Comparison of ENCODE assay signal across 20 cellular contexts in genomic region chr22:26515938-26516337, GRCh38.
"Had no signal": no experiment of that assay in that cellular context is flagged by ENCODE, and none has a peak within 500 bp of the region (broad histone marks: within the 10 kb centered on the region; RNA-seq: fewer than 3 reads in every experiment).

No MANE protein-coding gene starts in this region.

- H3K9ac ChIP-seq: parathyroid adenoma had no signal

- H3K27ac Mint-ChIP-seq: dendritic cell treated with granulocyte-macrophage colony-stimulating factor and Interleukin-4, amounts not matched to agents 40 ng/mL and 50 ng/mL, for 4 days; endodermal cell; stimulated activated naive B cell treated with anti-CD40 and anti-IgM and Interleukin-4, amounts not matched to agents 10 μg/mL and 1 μg/mL and 100 μg/mL, for 72 hours; stimulated activated naive CD8-positive, alpha-beta T cell treated with anti-CD3 and anti-CD28 coated beads, Interleukin-15, amount 100 ng/mL, for 72 hours had no signal

- H3K4me3 Mint-ChIP-seq: dendritic cell treated with granulocyte-macrophage colony-stimulating factor and Interleukin-4, amounts not matched to agents 40 ng/mL and 50 ng/mL, for 4 days; endodermal cell; stimulated activated naive B cell treated with anti-CD40 and anti-IgM and Interleukin-4, amounts not matched to agents 10 μg/mL and 1 μg/mL and 100 μg/mL, for 72 hours; stimulated activated naive CD8-positive, alpha-beta T cell treated with anti-CD3 and anti-CD28 coated beads, Interleukin-15, amount 100 ng/mL, for 72 hours had no signal

- H3K4me3 ChIP-seq: heart left ventricle, mucosa of descending colon, prostate gland, right lobe of liver, spleen had no signal

- H3K9me3 ChIP-seq: heart left ventricle, mucosa of descending colon, prostate gland, right lobe of liver, spleen had no signal

- DNase-seq: endodermal cell; erythroblast; foreskin keratinocyte; heart left ventricle; kidney glomerular epithelial cell; mammary epithelial cell; mucosa of descending colon; naive thymus-derived CD8-positive, alpha-beta T cell; retina; right lobe of liver; spleen; stimulated activated CD4-positive, alpha-beta T cell treated with anti-CD3 and anti-CD28 coated beads, Interleukin-15, amount 100 ng/mL, for 24 hours; stimulated activated CD4-positive, alpha-beta T cell treated with anti-CD3 and anti-CD28 coated beads, Interleukin-1b, Interleukin-23, amount 100 ng/mL, for 48 hours; stimulated activated CD4-positive, alpha-beta T cell treated with anti-CD3 and anti-CD28 coated beads, Interleukin-4, amount 100 ng/mL, for 4 hours; stimulated activated naive B cell treated with anti-CD40 and anti-IgM and Interleukin-4, amounts not matched to agents 10 μg/mL and 1 μg/mL and 100 μg/mL, for 72 hours; trophoblast cell had no signal

- H3K9me3 Mint-ChIP-seq: dendritic cell treated with granulocyte-macrophage colony-stimulating factor and Interleukin-4, amounts not matched to agents 40 ng/mL and 50 ng/mL, for 4 days; endodermal cell; naive thymus-derived CD8-positive, alpha-beta T cell; stimulated activated naive B cell treated with anti-CD40 and anti-IgM and Interleukin-4, amounts not matched to agents 10 μg/mL and 1 μg/mL and 100 μg/mL, for 72 hours; stimulated activated naive CD8-positive, alpha-beta T cell treated with anti-CD3 and anti-CD28 coated beads, Interleukin-15, amount 100 ng/mL, for 72 hours had no signal

- H3K27me3 ChIP-seq: foreskin keratinocyte, heart left ventricle, right lobe of liver, spleen had no signal

- H3K27ac ChIP-seq: foreskin keratinocyte, heart left ventricle, parathyroid adenoma, prostate gland, spleen had no signal

- H3K27me3 Mint-ChIP-seq: dendritic cell treated with granulocyte-macrophage colony-stimulating factor and Interleukin-4, amounts not matched to agents 40 ng/mL and 50 ng/mL, for 4 days; naive thymus-derived CD8-positive, alpha-beta T cell; stimulated activated naive B cell treated with anti-CD40 and anti-IgM and Interleukin-4, amounts not matched to agents 10 μg/mL and 1 μg/mL and 100 μg/mL, for 72 hours; stimulated activated naive CD8-positive, alpha-beta T cell treated with anti-CD3 and anti-CD28 coated beads, Interleukin-15, amount 100 ng/mL, for 72 hours had no signal

- H3K36me3 ChIP-seq: heart left ventricle, prostate gland, right lobe of liver, spleen had no signal
